In genomic region chr7:121572615-121573014, GRCh38 we compare ENCODE assay signal across 2 cellular contexts.
TF ChIP-seq lines count a peak whose summit lies in the region.

No MANE protein-coding gene starts in this region.

TF ChIP-seq in GM23338, 12 proteins besides CTCF, POLR2A, EP300 and RAD21 (continued from another document):
- TF ChIP-seq REST (IDR thresholded peaks at IDR 0.05; ENCODE audit: unreplicated experiment) (no peak), NANOG (IDR thresholded peaks at IDR 0.05; ENCODE audit: borderline replicate concordance) (no peak), ETS1 (IDR thresholded peaks at IDR 0.05) (no peak), JUNB (IDR thresholded peaks at IDR 0.05; ENCODE audit: unreplicated experiment) (no peak), STAT1 (IDR thresholded peaks at IDR 0.05; ENCODE audit: unreplicated experiment) (no peak), POLR2AphosphoS5 (IDR thresholded peaks at IDR 0.05; ENCODE audit: low read depth) (no peak), EZH2 (IDR thresholded peaks at IDR 0.05; ENCODE audit: low read depth, unreplicated experiment) (no peak), ZNF114 (CRISPR knock-in tag; IDR thresholded peaks at IDR 0.05) (no peak), CREB1 (CRISPR knock-in tag; IDR thresholded peaks at IDR 0.05; ENCODE audit: low read depth) (no peak)
- TF ChIP-seq, protein P1, sequence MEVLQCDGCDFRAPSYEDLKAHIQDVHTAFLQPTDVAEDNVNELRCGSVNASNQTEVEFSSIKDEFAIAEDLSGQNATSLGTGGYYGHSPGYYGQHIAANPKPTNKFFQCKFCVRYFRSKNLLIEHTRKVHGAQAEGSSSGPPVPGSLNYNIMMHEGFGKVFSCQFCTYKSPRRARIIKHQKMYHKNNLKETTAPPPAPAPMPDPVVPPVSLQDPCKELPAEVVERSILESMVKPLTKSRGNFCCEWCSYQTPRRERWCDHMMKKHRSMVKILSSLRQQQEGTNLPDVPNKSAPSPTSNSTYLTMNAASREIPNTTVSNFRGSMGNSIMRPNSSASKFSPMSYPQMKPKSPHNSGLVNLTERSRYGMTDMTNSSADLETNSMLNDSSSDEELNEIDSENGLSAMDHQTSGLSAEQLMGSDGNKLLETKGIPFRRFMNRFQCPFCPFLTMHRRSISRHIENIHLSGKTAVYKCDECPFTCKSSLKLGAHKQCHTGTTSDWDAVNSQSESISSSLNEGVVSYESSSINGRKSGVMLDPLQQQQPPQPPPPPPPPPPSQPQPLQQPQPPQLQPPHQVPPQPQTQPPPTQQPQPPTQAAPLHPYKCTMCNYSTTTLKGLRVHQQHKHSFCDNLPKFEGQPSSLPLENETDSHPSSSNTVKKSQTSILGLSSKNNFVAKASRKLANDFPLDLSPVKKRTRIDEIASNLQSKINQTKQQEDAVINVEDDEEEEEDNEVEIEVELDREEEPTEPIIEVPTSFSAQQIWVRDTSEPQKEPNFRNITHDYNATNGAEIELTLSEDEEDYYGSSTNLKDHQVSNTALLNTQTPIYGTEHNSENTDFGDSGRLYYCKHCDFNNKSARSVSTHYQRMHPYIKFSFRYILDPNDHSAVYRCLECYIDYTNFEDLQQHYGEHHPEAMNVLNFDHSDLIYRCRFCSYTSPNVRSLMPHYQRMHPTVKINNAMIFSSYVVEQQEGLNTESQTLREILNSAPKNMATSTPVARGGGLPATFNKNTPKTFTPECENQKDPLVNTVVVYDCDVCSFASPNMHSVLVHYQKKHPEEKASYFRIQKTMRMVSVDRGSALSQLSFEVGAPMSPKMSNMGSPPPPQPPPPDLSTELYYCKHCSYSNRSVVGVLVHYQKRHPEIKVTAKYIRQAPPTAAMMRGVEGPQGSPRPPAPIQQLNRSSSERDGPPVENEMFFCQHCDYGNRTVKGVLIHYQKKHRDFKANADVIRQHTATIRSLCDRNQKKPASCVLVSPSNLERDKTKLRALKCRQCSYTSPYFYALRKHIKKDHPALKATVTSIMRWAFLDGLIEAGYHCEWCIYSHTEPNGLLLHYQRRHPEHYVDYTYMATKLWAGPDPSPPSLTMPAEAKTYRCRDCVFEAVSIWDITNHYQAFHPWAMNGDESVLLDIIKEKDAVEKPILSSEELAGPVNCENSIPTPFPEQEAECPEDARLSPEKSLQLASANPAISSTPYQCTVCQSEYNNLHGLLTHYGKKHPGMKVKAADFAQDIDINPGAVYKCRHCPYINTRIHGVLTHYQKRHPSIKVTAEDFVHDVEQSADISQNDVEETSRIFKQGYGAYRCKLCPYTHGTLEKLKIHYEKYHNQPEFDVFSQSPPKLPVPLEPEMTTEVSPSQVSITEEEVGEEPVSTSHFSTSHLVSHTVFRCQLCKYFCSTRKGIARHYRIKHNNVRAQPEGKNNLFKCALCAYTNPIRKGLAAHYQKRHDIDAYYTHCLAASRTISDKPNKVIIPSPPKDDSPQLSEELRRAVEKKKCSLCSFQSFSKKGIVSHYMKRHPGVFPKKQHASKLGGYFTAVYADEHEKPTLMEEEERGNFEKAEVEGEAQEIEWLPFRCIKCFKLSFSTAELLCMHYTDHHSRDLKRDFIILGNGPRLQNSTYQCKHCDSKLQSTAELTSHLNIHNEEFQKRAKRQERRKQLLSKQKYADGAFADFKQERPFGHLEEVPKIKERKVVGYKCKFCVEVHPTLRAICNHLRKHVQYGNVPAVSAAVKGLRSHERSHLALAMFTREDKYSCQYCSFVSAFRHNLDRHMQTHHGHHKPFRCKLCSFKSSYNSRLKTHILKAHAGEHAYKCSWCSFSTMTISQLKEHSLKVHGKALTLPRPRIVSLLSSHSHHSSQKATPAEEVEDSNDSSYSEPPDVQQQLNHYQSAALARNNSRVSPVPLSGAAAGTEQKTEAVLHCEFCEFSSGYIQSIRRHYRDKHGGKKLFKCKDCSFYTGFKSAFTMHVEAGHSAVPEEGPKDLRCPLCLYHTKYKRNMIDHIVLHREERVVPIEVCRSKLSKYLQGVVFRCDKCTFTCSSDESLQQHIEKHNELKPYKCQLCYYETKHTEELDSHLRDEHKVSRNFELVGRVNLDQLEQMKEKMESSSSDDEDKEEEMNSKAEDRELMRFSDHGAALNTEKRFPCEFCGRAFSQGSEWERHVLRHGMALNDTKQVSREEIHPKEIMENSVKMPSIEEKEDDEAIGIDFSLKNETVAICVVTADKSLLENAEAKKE (CRISPR knock-in tag; IDR thresholded peaks at IDR 0.05), result no peak
TF ChIP-seq in GM23338: peak in this region for 0.

TF ChIP-seq in H1, 55 proteins besides CTCF, POLR2A, EP300 and RAD21 (continued from another document):
- TF ChIP-seq, protein P2, sequence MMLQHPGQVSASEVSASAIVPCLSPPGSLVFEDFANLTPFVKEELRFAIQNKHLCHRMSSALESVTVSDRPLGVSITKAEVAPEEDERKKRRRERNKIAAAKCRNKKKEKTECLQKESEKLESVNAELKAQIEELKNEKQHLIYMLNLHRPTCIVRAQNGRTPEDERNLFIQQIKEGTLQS (IDR thresholded peaks at IDR 0.05; ENCODE audit: insufficient read depth, low read depth, low read length), result no peak
- TF ChIP-seq, protein P3, sequence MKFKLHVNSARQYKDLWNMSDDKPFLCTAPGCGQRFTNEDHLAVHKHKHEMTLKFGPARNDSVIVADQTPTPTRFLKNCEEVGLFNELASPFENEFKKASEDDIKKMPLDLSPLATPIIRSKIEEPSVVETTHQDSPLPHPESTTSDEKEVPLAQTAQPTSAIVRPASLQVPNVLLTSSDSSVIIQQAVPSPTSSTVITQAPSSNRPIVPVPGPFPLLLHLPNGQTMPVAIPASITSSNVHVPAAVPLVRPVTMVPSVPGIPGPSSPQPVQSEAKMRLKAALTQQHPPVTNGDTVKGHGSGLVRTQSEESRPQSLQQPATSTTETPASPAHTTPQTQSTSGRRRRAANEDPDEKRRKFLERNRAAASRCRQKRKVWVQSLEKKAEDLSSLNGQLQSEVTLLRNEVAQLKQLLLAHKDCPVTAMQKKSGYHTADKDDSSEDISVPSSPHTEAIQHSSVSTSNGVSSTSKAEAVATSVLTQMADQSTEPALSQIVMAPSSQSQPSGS (IDR thresholded peaks at IDR 0.05; ENCODE audit: low read length), result no peak
- no peak for TF ChIP-seq CHD2 (IDR thresholded peaks at IDR 0.05; ENCODE audit: low read length)
- no peak for TF ChIP-seq EZH2 (IDR thresholded peaks at IDR 0.05; ENCODE audit: low read depth, low read length, severe bottlenecking)
- TF ChIP-seq FOSL1 (IDR thresholded peaks at IDR 0.05; ENCODE audit: insufficient read depth, low read depth, low read length), result no peak
TF ChIP-seq in H1: peak in this region for 0.
